26 cellular contexts compared by ENCODE assay signal in the genomic region with DNA sequence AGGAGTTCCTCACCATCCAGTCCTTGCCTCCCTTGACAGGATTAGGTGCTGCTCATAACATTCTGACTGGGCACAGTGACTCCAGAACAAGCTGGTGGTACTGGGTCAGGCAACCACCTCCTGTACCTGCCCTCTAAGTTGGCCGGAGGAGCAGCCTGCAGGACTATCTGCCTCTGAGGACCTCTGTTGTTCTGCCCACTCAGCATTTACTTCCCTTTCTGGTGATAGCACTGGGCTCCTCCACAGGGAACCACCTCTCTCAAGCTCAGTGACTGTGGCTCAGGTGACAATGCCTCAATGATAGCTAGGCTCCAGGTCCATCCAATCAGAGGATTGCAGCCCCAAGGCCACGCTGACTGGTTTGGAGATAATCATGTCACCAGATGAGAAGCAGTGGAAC. TPM values are rescaled to one million over a fixed set of nuclear protein-coding genes. Genes with fewer than 3 reads are reported as not detected.
"Had no signal": no experiment of that assay in that cellular context is flagged by ENCODE, and none has a peak within 500 bp of the region (broad histone marks: within the 10 kb centered on the region; RNA-seq: fewer than 3 reads in every experiment).

No MANE protein-coding gene starts in this region.

- H3K4me3 Mint-ChIP-seq: activated T-cell treated with anti-CD3 and anti-CD28 coated beads, Interleukin-2, amount 50 U/mL, for 72 hours had no signal

- DNase-seq: activated CD4-positive, alpha-beta T cell treated with anti-CD3 and anti-CD28 coated beads for 4 hours; activated CD4-positive, alpha-beta T cell treated with anti-CD3 and anti-CD28 coated beads, Interleukin-2, amount 50 U/mL, for 4 hours; activated CD8-positive, alpha-beta memory T cell treated with anti-CD3 and anti-CD28 coated beads for 24 hours; activated naive CD4-positive, alpha-beta T cell treated with anti-CD3 and anti-CD28 coated beads, Interleukin-2, amount 50 U/mL, for 16 hours; activated T-cell treated with anti-CD3 and anti-CD28 coated beads, Interleukin-2, amount 50 U/mL, for 72 hours; amniotic stem cell; body of pancreas; MG63; MV-4-11; NCI-H1092 treated with DMSO at 0.1 percent for 48 hours; NCI-H1436; NCI-H1694 treated with DMSO at 0.1 percent for 48 hours; NCI-H2029 treated with DMSO at 0.1 percent for 48 hours; NCI-H510A treated with DMSO at 0.1 percent for 48 hours; NCI-H69; NK-92 treated with Interleukin-12 subunit alpha and Interleukin-12 subunit beta, amount 100 ng/mL, for 24 hours; OCI-M1; SHP77; SW 1271 had no signal

- ATAC-seq: activated CD4-positive, CD25-positive, alpha-beta regulatory T cell treated with anti-CD3 and anti-CD28 coated beads, Interleukin-2, amount 50 U/mL, for 24 hours; activated T-cell treated with anti-CD3 and anti-CD28 coated beads, Interleukin-2, amount 50 U/mL, for 72 hours; body of pancreas; Panc1; SK-N-SH treated with all-trans-retinoic acid at 6 μM for 48 hours had no signal

- H3K27me3 ChIP-seq: ascending aorta, body of pancreas, MG63, SJSA1 had no signal

- H3K9me3 Mint-ChIP-seq: activated T-cell treated with anti-CD3 and anti-CD28 coated beads, Interleukin-2, amount 50 U/mL, for 72 hours had no signal

- H3K9me3 ChIP-seq: ascending aorta, body of pancreas, MG63, SJSA1 had no signal

- H3K27ac ChIP-seq: ascending aorta, RWPE1, SJSA1 had no signal

- H3K27ac Mint-ChIP-seq: activated T-cell treated with anti-CD3 and anti-CD28 coated beads, Interleukin-2, amount 50 U/mL, for 72 hours had no signal

- FAIRE-seq: bronchial epithelial cell had no signal

- H3K4me3 ChIP-seq: ascending aorta, body of pancreas, MG63, SJSA1 had no signal

- H3K4me1 ChIP-seq: SJSA1 had no signal

RNA-seq across cellular contexts. Expression of gene PM20D1, which starts 52.8 kb away (rescaled TPM):
- total RNA-seq: ascending aorta, bronchial epithelial cell, SJSA1 had no signal
